In the genomic region with DNA sequence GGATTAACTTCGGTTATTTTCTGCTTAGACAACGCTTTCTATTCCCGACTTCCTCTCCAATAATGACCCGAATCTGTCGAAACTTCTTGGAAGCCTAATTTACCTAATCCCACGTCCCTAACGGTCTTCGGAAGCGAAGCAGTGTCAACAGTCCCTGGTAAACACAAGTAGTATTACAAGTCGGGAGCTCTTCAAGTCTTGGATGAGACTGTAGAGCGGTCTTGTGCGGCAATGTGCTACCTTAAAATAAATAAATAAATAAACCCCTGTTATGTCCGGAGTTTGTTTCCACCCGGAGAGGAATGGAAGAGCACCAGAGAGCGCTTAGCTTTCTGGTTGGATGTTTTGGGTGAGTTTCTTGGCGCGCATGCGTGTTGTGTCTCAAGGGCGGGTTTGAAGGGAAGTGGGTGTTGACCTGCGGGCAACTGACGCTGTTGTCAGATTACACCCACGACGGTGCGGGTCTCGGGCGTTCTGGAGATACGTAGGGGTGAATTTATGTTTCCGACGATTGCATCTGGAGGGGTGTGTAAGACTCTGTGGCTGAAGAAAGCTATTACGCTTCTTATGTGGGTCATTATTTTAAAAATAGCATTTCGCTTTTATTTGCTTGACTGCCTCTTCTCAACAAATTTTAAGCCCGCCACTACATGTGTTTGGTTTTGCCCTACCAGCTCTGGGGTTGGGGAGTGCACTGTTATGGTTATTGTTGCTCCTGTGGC, we compare ENCODE assay signal across 8 cellular contexts. TPM values are rescaled to one million over a fixed set of nuclear protein-coding genes. Genes with fewer than 3 reads are reported as not detected.
DNase-seq lines count a peak whose midpoint lies in the region; ATAC-seq and TF ChIP-seq lines count a peak whose summit lies in the region.

A gene (plus strand): TSS at position 431 of the 722 bp plus-strand sequence. CDS start 546 bp downstream, outside the sequence.
A gene with protein sequence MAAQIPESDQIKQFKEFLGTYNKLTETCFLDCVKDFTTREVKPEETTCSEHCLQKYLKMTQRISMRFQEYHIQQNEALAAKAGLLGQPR (minus strand): TSS at position 243 of the 722 bp plus-strand sequence. CDS start 15,586 bp downstream, outside the sequence.

- peaks cover 60% of the 10 kb centered on the region for H3K79me2 ChIP-seq in PC-3 (ENCODE audit: low read length)

- TF ChIP-seq RAD21 in Ishikawa (IDR thresholded peaks at IDR 0.05; ENCODE audit: low read depth), result no peak

- peak within 1 kb of the TSS; percentile 77 for H3K27ac ChIP-seq in PC-3 (ENCODE audit: low read length)

- H3K27me3 ChIP-seq in PC-3 (ENCODE audit: low read length), result no peaks in the 10 kb centered on the region

- POLR2A ChIA-PET in PC-3 (lab: Charles Lee; ENCODE audit: unreplicated experiment), result interaction anchor here (0.6 to 0.9 kb wide), 4 partner anchors 27 to 192 kb away, joined by 3 to 9 read pairs (median 5); no protein-coding TSS in a partner anchor

- H3K4me1 ChIP-seq in PC-3 (ENCODE audit: insufficient read depth, low read length), result peaks cover 22% of the 10 kb centered on the region

- H3K9me2 ChIP-seq in PC-3 (replicated peaks; ENCODE audit: low read length), result no peaks in the 10 kb centered on the region

- H3K9me3 ChIP-seq in PC-3 (ENCODE audit: low read length), result no peaks in the 10 kb centered on the region

- peaks cover 14% of the 10 kb centered on the region for H3K36me3 ChIP-seq in PC-3 (ENCODE audit: low read depth, low read length)

- peak within 1 kb of the TSS; percentile 79 for H3K4me2 ChIP-seq in PC-3 (ENCODE audit: low read length)

- peak; percentile 95 for DNase-seq in DMS114 treated with DMSO at 0.1 percent for 48 hours (lab: John Stamatoyannopoulos, UW; ENCODE audit: unreplicated experiment)
- peak; percentile 100 for DNase-seq in PC-3
- peak; percentile 90 for DNase-seq in activated T-cell treated with anti-CD3 and anti-CD28 coated beads for 48 hours (ENCODE audit: low read depth)
- peak; percentile 94 for DNase-seq in epithelial cell of proximal tubule (ENCODE audit: low read depth)
- DNase-seq in mucosa of gallbladder (ENCODE audit: low spot score), result peak; percentile 97
- peak; percentile 90 to 95 for DNase-seq in stimulated activated CD8-positive, alpha-beta memory T cell treated with anti-CD3 and anti-CD28 coated beads, Interleukin-4, amount 100 ng/mL, for 4 hours (ENCODE audit: low read depth in 2 of 2, low spot score in 1 of 2)

- no peaks in the 10 kb centered on the region for H4K20me1 ChIP-seq in PC-3 (ENCODE audit: low read length)

- CTCF ChIA-PET in PC-3 (lab: Charles Lee), result interaction anchor here (0.6 kb wide), 1 partner anchor 284 kb away, joined by 3 read pairs; no protein-coding TSS in a partner anchor

- H3F3A ChIP-seq in PC-3 (ENCODE audit: low read length, unreplicated experiment), result peaks cover 10% of the 10 kb centered on the region

- H2AFZ ChIP-seq in PC-3 (ENCODE audit: low read length), result peak within 1 kb of the TSS; percentile 96

- TF ChIP-seq EP300 in Ishikawa (IDR thresholded peaks at IDR 0.05; ENCODE audit: borderline replicate concordance), result no peak

- ATAC-seq in GM21576 (IDR thresholded peaks at IDR 0.05; ENCODE audit: unreplicated experiment), result peak; percentile 88
- peak; percentile 89 for ATAC-seq in PC-3

- no TSS peak for BruUV-seq in PC-3 (replicated peaks; lab: Mats Ljungman, UMichigan)

- intact Hi-C loops in PC-3 (cut with micrococcal nuclease), result loop anchor here (1.0 to 2.0 kb wide), 5 partner anchors 25 to 129 kb away; a partner anchor contains a TSS

- TF ChIP-seq CTCF in PC-3 (conservative IDR thresholded peaks at IDR 0.05; ENCODE audit: low read depth, low read length), result no peak
- no peak for TF ChIP-seq CTCF in epithelial cell of proximal tubule (conservative IDR thresholded peaks at IDR 0.05; ENCODE audit: low read depth, low read length)

- H3K9ac ChIP-seq in PC-3 (ENCODE audit: low read length), result peak within 1 kb of the TSS; percentile 88

- H3K4me3 ChIP-seq in PC-3 (ENCODE audit: low read length), result peak within 1 kb of the TSS; percentile 70
- H3K4me3 ChIP-seq in epithelial cell of proximal tubule (ENCODE audit: low read depth, low read length), result peak within 1 kb of the TSS; percentile 92

TF ChIP-seq in Ishikawa, 13 proteins besides CTCF, POLR2A, EP300 and RAD21:
- TF ChIP-seq TAF1 (IDR thresholded peaks at IDR 0.05; ENCODE audit: low read depth) (no peak; the same call in none of the 2 replicates), CREB1 (IDR thresholded peaks at IDR 0.05; ENCODE audit: low read depth) (0 out of 2 replicates have a peak, but pooled peaks have one; percentile 26), FOXM1 (IDR thresholded peaks at IDR 0.05; ENCODE audit: borderline replicate concordance, low read depth) (peak; percentile 86), CEBPB (IDR thresholded peaks at IDR 0.05) (no peak)

RNA-seq across cellular contexts. Expression of the first gene that starts in this region (rescaled TPM):
- total RNA-seq in PC-3 (2014; rRNA removed) (50.3 and 50.8 TPM in 2 replicates), epithelial cell of proximal tubule (11.2 and 18.5 TPM in 2 replicates), mucosa of gallbladder (16.0 TPM)

RNA-seq across cellular contexts. Expression of the second gene that starts in this region (rescaled TPM):
- 105 and 155 TPM in 2 replicates for total RNA-seq in PC-3 (2014; rRNA removed)
- total RNA-seq in epithelial cell of proximal tubule, result 61.6 and 69.5 TPM in 2 replicates
- 29.8 TPM for total RNA-seq in mucosa of gallbladder

Comparison
In these comparisons a context has a peak if more than half of its experiments do, and no peak if none do; other contexts are left out.
1. Peak in every context shown above with its lines: DNase-seq, ATAC-seq, H3K4me3 ChIP-seq and H3K27ac ChIP-seq.